In the genomic region with DNA sequence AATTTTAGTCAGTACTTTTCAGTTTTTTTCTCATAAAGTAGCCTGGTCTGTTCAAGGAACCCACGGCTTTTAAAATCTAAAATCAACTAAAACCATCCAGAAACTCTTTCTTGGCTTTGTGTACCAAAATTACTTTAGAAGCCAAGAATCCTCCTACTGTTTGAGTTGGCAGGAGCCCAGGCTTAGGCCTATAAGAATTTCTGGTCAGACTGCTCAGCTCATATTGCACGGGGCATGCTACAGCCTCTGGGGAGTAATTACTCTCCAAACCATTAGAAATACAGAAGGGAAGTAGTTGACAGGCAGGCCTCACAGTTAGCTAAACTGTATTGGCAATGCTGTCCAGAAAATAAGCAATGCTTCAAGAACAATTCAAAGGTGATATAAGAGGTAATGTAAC, we compare ENCODE assay signal across 13 cellular contexts.
A peak's percentile ranks its signal among the peaks of the same experiment; 100 is the strongest.
DNase-seq lines count a peak whose midpoint lies in the region; ATAC-seq, FAIRE-seq and TF ChIP-seq lines count a peak whose summit lies in the region.
"Had no signal": no experiment of that assay in that cellular context is flagged by ENCODE, and none has a peak within 500 bp of the region (broad histone marks: within the 10 kb centered on the region; RNA-seq: fewer than 3 reads in every experiment).

No MANE protein-coding gene starts in this region.

- 2 to 7% methylated on average over 2 of the region's 2 CpGs for WGBS in pancreas, 2 donors

- DNase-seq in H4 (ENCODE audit: low spot score) (peak; percentile 91), NCI-H82 treated with DMSO at 0.1 percent for 48 hours (lab: John Stamatoyannopoulos, UW; ENCODE audit: unreplicated experiment) (peak; percentile 36), epithelial cell of prostate (ENCODE audit: low read depth, low spot score) (peak; percentile 8), pancreas (peak in 4 of 6 donors; percentile 52 to 61 (median 54)), NCI-H2081 (lab: John Stamatoyannopoulos, UW) (no peak)
- no peak for DNase-seq in stimulated activated CD4-positive, alpha-beta T cell treated with anti-CD3 and anti-CD28 coated beads, Interleukin-2, amount 100 ng/mL, for 48 hours
- DNase-seq: GDM1, NCI-H774, substantia nigra had no signal

- H3K4me3 ChIP-seq in pancreas: no peak overlapping the region
- H3K4me3 ChIP-seq: skin epidermis had no signal

- intact Hi-C loops in pancreas (cut with DNase I): no loop called here

- peaks cover 0 to 10% (median 0%) of the 10 kb centered on the region in 3 donors for H3K4me1 ChIP-seq in pancreas

- FAIRE-seq in pancreas (lab: Jason Lieb, UNC): no peak
- FAIRE-seq: islet of Langerhans had no signal

- peak overlapping the region; percentile 32 for H3K27ac ChIP-seq in epithelial cell of prostate
- no peak overlapping the region for H3K27ac ChIP-seq in pancreas
- H3K27ac ChIP-seq: skin epidermis had no signal

- no peaks in the 10 kb centered on the region for H3K9me3 ChIP-seq in pancreas

- peak; percentile 70 to 94 (median 88) for ATAC-seq in pancreas
- no peak for ATAC-seq in GM19467 (IDR thresholded peaks at IDR 0.05; ENCODE audit: unreplicated experiment)
- ATAC-seq in activated CD4-positive, CD25-positive, alpha-beta regulatory T cell treated with anti-CD3 and anti-CD28 coated beads, Interleukin-2, amount 50 U/mL, for 24 hours: no peak

- no peaks in the 10 kb centered on the region for H3K27me3 ChIP-seq in pancreas

- TF ChIP-seq CTCF in pancreas (IDR thresholded peaks at IDR 0.05): no peak

- H3K36me3 ChIP-seq in pancreas: no peaks in the 10 kb centered on the region

Comparison
In these comparisons a context has a peak if more than half of its experiments do, and no peak if none do; other contexts are left out.
1. DNase-seq: peak in H4 (single experiment), NCI-H82 treated with DMSO at 0.1 percent for 48 hours (single experiment), epithelial cell of prostate (single experiment) and pancreas (4 of 6); none in NCI-H2081 (0 of 2) and stimulated activated CD4-positive, alpha-beta T cell treated with anti-CD3 and anti-CD28 coated beads, Interleukin-2, amount 100 ng/mL, for 48 hours (0 of 2).
2. ATAC-seq: peak in pancreas (4 of 4); none in GM19467 (single experiment) and activated CD4-positive, CD25-positive, alpha-beta regulatory T cell treated with anti-CD3 and anti-CD28 coated beads, Interleukin-2, amount 50 U/mL, for 24 hours (0 of 2).